23 cellular contexts compared by ENCODE assay signal in the genomic region with DNA sequence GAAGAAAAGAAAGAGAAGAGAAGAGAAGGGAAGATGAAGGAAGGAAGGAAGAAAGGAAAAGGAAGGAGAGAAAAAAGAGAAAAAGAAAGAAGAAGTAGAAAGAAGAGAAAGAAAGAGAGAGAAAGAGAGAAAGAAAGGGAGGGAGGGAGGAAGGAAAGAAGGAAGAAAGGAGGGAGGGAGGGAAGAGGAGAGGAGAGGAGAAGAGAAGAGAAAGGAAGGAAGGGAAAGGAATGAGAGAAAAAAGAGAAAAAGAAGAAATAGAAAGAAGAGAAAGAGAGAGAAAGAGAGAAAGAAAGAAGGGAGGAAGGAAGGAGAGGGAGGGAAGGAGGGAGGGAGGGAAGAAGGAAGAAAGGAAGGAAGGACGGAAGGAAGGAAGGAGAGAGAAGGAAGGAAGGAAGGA.
DNase-seq lines count a peak whose midpoint lies in the region; ATAC-seq and TF ChIP-seq lines count a peak whose summit lies in the region.
"Had no signal": no experiment of that assay in that cellular context is flagged by ENCODE, and none has a peak within 500 bp of the region (broad histone marks: within the 10 kb centered on the region; RNA-seq: fewer than 3 reads in every experiment).

No MANE protein-coding gene starts in this region.

- no peaks in the 10 kb centered on the region for H3K4me1 ChIP-seq in HEK293 (ENCODE audit: control insufficient read depth, insufficient read depth, low read length)
- H3K4me1 ChIP-seq: BLaER1 treated with 17β-estradiol and CSF1 and Interleukin-3, amounts not matched to agents 10 nM and 100 nM had no signal

- DNase-seq in activated B cell treated with CpG ODN at 0.5 μM for 24 hours (no peak), left kidney (ENCODE audit: low read depth, low spot score) (peak; percentile 3), A172 (ENCODE audit: low spot score) (no peak), pons (ENCODE audit: low spot score) (no peak)
- DNase-seq: 8988T; AML-193; CD4-positive, alpha-beta T cell; CD8-positive, alpha-beta memory T cell; COR-L47; DMS 273 treated with DMSO at 0.1 percent for 48 hours; DMS153; DMS53; DMS79; DND-41; EL; GDM1 had no signal

- no peaks in the 10 kb centered on the region for H3K9me3 ChIP-seq in HEK293 (ENCODE audit: control insufficient read depth, insufficient read depth, low read depth, low read length)
- H3K9me3 ChIP-seq: A549; BLaER1 treated with 17β-estradiol and CSF1 and Interleukin-3, amounts not matched to agents 10 nM and 100 nM had no signal

- H3K36me3 ChIP-seq in HEK293 (ENCODE audit: control insufficient read depth in 2 of 2, insufficient read depth in 1 of 2, low read length in 2 of 2): no peaks in the 10 kb centered on the region
- H3K36me3 ChIP-seq: BLaER1 treated with 17β-estradiol and CSF1 and Interleukin-3, amounts not matched to agents 10 nM and 100 nM had no signal

- H3K4me1 Mint-ChIP-seq in activated B cell treated with CpG ODN at 0.5 μM for 24 hours: no peaks in the 10 kb centered on the region
- H3K4me1 Mint-ChIP-seq: B cell; CD8-positive, alpha-beta memory T cell had no signal

- no peaks in the 10 kb centered on the region for H3K36me3 Mint-ChIP-seq in activated B cell treated with CpG ODN at 0.5 μM for 24 hours (ENCODE audit: low read depth)
- H3K36me3 Mint-ChIP-seq: CD8-positive, alpha-beta memory T cell had no signal

- H3K27me3 Mint-ChIP-seq in activated B cell treated with CpG ODN at 0.5 μM for 24 hours: peaks cover 1% of the 10 kb centered on the region
- H3K27me3 Mint-ChIP-seq: B cell; CD4-positive, alpha-beta T cell; CD8-positive, alpha-beta memory T cell had no signal

- H3K4me3 ChIP-seq in HEK293 (ENCODE audit: low read depth, low read length): no peak overlapping the region
- H3K4me3 ChIP-seq: A549; BLaER1 treated with 17β-estradiol and CSF1 and Interleukin-3, amounts not matched to agents 10 nM and 100 nM; GM12878 had no signal

- CTCF ChIA-PET in HEK293 (lab: Yijun Ruan, JAX): no interaction called here
- CTCF ChIA-PET in activated B cell treated with CpG ODN at 0.5 μM for 24 hours (lab: Charles Lee): no interaction called here

- H3K27ac Mint-ChIP-seq in activated B cell treated with CpG ODN at 0.5 μM for 24 hours: no peak overlapping the region
- H3K27ac Mint-ChIP-seq: B cell; CD4-positive, alpha-beta T cell had no signal

- no peaks in the 10 kb centered on the region for H3K9me3 Mint-ChIP-seq in activated B cell treated with CpG ODN at 0.5 μM for 24 hours
- H3K9me3 Mint-ChIP-seq: CD4-positive, alpha-beta T cell had no signal

- POLR2A ChIA-PET in HEK293 (lab: Yijun Ruan, JAX) (no interaction called here), activated B cell treated with CpG ODN at 0.5 μM for 24 hours (lab: Charles Lee) (no interaction called here)

- TF ChIP-seq CTCF in HEK293 (tag by site-specific recombination; IDR thresholded peaks at IDR 0.05) (no peak), activated B cell treated with CpG ODN at 0.5 μM for 24 hours (IDR thresholded peaks at IDR 0.05) (peak; percentile 65)

- H3K4me3 Mint-ChIP-seq in activated B cell treated with CpG ODN at 0.5 μM for 24 hours: no peak overlapping the region
- H3K4me3 Mint-ChIP-seq: B cell; CD4-positive, alpha-beta T cell; CD8-positive, alpha-beta memory T cell had no signal

- intact Hi-C loops in activated B cell treated with CpG ODN at 0.5 μM for 24 hours (cut with micrococcal nuclease): no loop called here

- H3K27ac ChIP-seq in HEK293 (ENCODE audit: extremely low read depth, low read depth, low read length): no peak overlapping the region
- H3K27ac ChIP-seq: A549; BLaER1 treated with 17β-estradiol and CSF1 and Interleukin-3, amounts not matched to agents 10 nM and 100 nM; C4-2B had no signal

- ATAC-seq in activated B cell treated with CpG ODN at 0.5 μM for 24 hours (ENCODE audit: low read depth): no peak
- ATAC-seq in GM19467 (IDR thresholded peaks at IDR 0.05; ENCODE audit: unreplicated experiment): no peak
- ATAC-seq: A549, GM12878 had no signal

TF ChIP-seq in HEK293, 187 proteins besides CTCF, POLR2A, EP300 and RAD21:
- TF ChIP-seq ZNF76 (tag by site-specific recombination; IDR thresholded peaks at IDR 0.05; ENCODE audit: borderline replicate concordance, low read depth) (no peak), PRDM1 (tag by site-specific recombination; IDR thresholded peaks at IDR 0.05) (peak; percentile 55; the same call in 1 of the 2 replicates), ZNF248 (tag by site-specific recombination; IDR thresholded peaks at IDR 0.05) (no peak), ZNF202 (tag by site-specific recombination; IDR thresholded peaks at IDR 0.05; ENCODE audit: borderline replicate concordance) (0 out of 2 replicates have a peak, but pooled peaks have one; percentile 28), ZNF239 (tag by site-specific recombination; IDR thresholded peaks at IDR 0.05) (no peak)
- TF ChIP-seq, protein P1, sequence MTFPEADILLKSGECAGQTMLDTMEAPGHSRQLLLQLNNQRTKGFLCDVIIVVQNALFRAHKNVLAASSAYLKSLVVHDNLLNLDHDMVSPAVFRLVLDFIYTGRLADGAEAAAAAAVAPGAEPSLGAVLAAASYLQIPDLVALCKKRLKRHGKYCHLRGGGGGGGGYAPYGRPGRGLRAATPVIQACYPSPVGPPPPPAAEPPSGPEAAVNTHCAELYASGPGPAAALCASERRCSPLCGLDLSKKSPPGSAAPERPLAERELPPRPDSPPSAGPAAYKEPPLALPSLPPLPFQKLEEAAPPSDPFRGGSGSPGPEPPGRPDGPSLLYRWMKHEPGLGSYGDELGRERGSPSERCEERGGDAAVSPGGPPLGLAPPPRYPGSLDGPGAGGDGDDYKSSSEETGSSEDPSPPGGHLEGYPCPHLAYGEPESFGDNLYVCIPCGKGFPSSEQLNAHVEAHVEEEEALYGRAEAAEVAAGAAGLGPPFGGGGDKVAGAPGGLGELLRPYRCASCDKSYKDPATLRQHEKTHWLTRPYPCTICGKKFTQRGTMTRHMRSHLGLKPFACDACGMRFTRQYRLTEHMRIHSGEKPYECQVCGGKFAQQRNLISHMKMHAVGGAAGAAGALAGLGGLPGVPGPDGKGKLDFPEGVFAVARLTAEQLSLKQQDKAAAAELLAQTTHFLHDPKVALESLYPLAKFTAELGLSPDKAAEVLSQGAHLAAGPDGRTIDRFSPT (tag by site-specific recombination; IDR thresholded peaks at IDR 0.05): no peak
